ENCODE assay signal across 1 cellular context in the genomic region with DNA sequence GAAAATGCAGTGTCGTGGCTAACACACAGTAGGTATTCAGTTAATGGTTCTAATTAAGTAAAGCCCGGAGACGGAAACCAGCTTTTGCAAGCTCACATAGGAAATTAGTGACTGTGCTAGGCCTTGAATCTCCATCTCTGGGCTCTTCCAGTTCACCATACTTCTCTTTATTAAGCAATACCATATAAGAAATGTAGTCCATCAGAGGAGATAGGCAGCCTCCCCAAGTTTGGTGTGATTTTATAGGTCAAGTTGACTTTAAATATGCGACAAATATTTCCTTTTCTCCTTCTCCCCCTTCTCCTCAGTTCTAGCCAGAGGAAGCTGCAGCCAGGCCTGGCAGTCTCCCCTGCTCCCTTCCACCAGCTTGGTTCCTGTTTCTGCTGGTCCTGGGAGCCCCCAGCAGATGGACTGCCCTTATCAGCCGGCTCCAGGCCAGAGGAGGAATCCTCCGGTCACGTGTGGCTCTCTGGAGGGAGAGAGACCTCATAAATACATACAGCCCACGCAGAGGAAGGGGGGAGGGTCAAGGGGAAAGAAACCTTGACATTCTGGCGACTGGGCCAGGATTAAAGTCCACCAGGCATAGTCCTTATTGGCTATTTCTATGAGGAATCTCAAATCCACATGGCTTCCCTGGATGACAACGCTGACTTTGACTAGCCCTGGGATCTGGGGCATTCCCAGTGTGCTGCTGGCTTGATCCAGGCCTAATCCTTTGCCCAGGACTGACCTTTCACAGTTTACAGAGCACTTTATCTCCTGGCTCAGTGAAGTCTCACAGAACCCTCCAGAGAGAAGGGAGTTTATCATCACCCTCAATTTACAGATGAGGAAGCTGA.
TF ChIP-seq lines count a peak whose summit lies in the region.

No MANE protein-coding gene starts in this region.

TF ChIP-seq in SK-N-SH, 30 proteins besides CTCF, POLR2A, EP300 and RAD21 (continued from another document):
- TF ChIP-seq, protein P1, sequence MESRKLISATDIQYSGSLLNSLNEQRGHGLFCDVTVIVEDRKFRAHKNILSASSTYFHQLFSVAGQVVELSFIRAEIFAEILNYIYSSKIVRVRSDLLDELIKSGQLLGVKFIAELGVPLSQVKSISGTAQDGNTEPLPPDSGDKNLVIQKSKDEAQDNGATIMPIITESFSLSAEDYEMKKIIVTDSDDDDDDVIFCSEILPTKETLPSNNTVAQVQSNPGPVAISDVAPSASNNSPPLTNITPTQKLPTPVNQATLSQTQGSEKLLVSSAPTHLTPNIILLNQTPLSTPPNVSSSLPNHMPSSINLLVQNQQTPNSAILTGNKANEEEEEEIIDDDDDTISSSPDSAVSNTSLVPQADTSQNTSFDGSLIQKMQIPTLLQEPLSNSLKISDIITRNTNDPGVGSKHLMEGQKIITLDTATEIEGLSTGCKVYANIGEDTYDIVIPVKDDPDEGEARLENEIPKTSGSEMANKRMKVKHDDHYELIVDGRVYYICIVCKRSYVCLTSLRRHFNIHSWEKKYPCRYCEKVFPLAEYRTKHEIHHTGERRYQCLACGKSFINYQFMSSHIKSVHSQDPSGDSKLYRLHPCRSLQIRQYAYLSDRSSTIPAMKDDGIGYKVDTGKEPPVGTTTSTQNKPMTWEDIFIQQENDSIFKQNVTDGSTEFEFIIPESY (IDR thresholded peaks at IDR 0.05; ENCODE audit: borderline replicate concordance, low read depth), result no peak
- no peak for TF ChIP-seq SIN3A (IDR thresholded peaks at IDR 0.05; ENCODE audit: borderline replicate concordance, low read depth, low read length)
- TF ChIP-seq, protein P2, sequence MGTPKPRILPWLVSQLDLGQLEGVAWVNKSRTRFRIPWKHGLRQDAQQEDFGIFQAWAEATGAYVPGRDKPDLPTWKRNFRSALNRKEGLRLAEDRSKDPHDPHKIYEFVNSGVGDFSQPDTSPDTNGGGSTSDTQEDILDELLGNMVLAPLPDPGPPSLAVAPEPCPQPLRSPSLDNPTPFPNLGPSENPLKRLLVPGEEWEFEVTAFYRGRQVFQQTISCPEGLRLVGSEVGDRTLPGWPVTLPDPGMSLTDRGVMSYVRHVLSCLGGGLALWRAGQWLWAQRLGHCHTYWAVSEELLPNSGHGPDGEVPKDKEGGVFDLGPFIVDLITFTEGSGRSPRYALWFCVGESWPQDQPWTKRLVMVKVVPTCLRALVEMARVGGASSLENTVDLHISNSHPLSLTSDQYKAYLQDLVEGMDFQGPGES (IDR thresholded peaks at IDR 0.05; ENCODE audit: low read depth, low read length), result no peak
- TF ChIP-seq, protein P3, sequence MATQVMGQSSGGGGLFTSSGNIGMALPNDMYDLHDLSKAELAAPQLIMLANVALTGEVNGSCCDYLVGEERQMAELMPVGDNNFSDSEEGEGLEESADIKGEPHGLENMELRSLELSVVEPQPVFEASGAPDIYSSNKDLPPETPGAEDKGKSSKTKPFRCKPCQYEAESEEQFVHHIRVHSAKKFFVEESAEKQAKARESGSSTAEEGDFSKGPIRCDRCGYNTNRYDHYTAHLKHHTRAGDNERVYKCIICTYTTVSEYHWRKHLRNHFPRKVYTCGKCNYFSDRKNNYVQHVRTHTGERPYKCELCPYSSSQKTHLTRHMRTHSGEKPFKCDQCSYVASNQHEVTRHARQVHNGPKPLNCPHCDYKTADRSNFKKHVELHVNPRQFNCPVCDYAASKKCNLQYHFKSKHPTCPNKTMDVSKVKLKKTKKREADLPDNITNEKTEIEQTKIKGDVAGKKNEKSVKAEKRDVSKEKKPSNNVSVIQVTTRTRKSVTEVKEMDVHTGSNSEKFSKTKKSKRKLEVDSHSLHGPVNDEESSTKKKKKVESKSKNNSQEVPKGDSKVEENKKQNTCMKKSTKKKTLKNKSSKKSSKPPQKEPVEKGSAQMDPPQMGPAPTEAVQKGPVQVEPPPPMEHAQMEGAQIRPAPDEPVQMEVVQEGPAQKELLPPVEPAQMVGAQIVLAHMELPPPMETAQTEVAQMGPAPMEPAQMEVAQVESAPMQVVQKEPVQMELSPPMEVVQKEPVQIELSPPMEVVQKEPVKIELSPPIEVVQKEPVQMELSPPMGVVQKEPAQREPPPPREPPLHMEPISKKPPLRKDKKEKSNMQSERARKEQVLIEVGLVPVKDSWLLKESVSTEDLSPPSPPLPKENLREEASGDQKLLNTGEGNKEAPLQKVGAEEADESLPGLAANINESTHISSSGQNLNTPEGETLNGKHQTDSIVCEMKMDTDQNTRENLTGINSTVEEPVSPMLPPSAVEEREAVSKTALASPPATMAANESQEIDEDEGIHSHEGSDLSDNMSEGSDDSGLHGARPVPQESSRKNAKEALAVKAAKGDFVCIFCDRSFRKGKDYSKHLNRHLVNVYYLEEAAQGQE (IDR thresholded peaks at IDR 0.05; ENCODE audit: low read depth, low read length), result no peak
- TF ChIP-seq POLR2AphosphoS5 (IDR thresholded peaks at IDR 0.05; ENCODE audit: low read depth, low read length), result no peak
- no peak for TF ChIP-seq EZH2phosphoT487 (IDR thresholded peaks at IDR 0.05; ENCODE audit: borderline replicate concordance, low read depth)
- TF ChIP-seq YY1 (IDR thresholded peaks at IDR 0.05; ENCODE audit: low read depth), result no peak
- TF ChIP-seq, protein P4, sequence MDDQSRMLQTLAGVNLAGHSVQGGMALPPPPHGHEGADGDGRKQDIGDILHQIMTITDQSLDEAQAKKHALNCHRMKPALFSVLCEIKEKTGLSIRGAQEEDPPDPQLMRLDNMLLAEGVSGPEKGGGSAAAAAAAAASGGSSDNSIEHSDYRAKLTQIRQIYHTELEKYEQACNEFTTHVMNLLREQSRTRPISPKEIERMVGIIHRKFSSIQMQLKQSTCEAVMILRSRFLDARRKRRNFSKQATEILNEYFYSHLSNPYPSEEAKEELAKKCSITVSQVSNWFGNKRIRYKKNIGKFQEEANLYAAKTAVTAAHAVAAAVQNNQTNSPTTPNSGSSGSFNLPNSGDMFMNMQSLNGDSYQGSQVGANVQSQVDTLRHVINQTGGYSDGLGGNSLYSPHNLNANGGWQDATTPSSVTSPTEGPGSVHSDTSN (IDR thresholded peaks at IDR 0.05), result no peak
- TF ChIP-seq SMC3 (IDR thresholded peaks at IDR 0.05; ENCODE audit: low read depth, low read length), result no peak
- TF ChIP-seq MXI1 (IDR thresholded peaks at IDR 0.05; ENCODE audit: low read depth, low read length), result no peak
- no peak for TF ChIP-seq CHD2 (IDR thresholded peaks at IDR 0.05; ENCODE audit: low read length, partially characterized antibody)
- TF ChIP-seq RCOR1 (IDR thresholded peaks at IDR 0.05; ENCODE audit: low read length), result peak; percentile 28; the same call in 1 of the 2 replicates
- no peak for TF ChIP-seq TCF12 (IDR thresholded peaks at IDR 0.05)
- TF ChIP-seq GABPA (IDR thresholded peaks at IDR 0.05; ENCODE audit: low read depth), result no peak
- no peak for TF ChIP-seq ELF1 (IDR thresholded peaks at IDR 0.05)
- TF ChIP-seq JUND (IDR thresholded peaks at IDR 0.05), result no peak
- TF ChIP-seq, protein P5, sequence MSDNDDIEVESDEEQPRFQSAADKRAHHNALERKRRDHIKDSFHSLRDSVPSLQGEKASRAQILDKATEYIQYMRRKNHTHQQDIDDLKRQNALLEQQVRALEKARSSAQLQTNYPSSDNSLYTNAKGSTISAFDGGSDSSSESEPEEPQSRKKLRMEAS (IDR thresholded peaks at IDR 0.05; ENCODE audit: low read depth), result no peak
- TF ChIP-seq, protein P6, sequence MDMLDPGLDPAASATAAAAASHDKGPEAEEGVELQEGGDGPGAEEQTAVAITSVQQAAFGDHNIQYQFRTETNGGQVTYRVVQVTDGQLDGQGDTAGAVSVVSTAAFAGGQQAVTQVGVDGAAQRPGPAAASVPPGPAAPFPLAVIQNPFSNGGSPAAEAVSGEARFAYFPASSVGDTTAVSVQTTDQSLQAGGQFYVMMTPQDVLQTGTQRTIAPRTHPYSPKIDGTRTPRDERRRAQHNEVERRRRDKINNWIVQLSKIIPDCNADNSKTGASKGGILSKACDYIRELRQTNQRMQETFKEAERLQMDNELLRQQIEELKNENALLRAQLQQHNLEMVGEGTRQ (IDR thresholded peaks at IDR 0.05; ENCODE audit: borderline replicate concordance, low read depth, low read length), result peak; percentile 37; the same call in 1 of the 2 replicates
- TF ChIP-seq TEAD4 (IDR thresholded peaks at IDR 0.05; ENCODE audit: borderline replicate concordance, insufficient read depth), result no peak
